Comparison of ENCODE assay signal across 23 cellular contexts in the genomic region with DNA sequence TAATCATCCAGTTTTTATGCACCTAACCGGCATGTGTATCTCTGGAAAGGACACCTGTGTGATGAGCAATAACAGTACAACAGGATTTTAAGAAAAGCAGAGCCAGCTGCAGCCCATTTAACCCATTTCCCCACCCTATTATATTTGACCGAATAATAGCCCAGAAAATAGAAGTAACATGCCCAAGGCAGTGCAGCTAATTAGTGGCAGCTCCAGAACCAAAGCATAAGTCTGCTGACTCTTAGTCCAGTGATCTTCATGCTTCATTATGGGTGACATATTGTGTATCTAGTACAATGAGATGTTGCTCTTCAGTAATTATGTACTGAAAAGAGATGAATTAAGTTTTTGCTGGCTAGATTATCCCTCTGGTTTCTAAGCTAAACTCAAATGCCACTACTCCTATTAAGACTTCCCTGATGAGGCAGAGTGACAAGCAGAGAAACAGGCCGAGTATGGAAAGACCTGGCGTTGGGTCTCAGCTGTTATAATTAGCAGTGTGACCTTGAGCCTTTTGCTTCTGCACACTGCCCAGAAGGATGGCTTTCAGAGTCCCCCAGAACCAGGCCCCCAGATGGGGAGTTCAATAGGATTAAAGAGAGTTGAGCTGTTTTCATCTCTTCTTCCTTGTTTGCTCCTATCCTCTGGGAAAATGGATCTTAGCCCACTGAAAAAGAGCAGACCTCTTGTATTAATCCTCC. TPM values are rescaled to one million over a fixed set of nuclear protein-coding genes. Genes with fewer than 3 reads are reported as not detected.
A peak's percentile ranks its signal among the peaks of the same experiment; 100 is the strongest.
DNase-seq lines count a peak whose midpoint lies in the region; ATAC-seq and TF ChIP-seq lines count a peak whose summit lies in the region.
"Had no signal": no experiment of that assay in that cellular context is flagged by ENCODE, and none has a peak within 500 bp of the region (broad histone marks: within the 10 kb centered on the region; RNA-seq: fewer than 3 reads in every experiment).

No MANE protein-coding gene starts in this region.

- H3K9me3 ChIP-seq in BLaER1 (no peaks in the 10 kb centered on the region), RWPE2 (ENCODE audit: severe bottlenecking) (no peaks in the 10 kb centered on the region), Caco-2 (no peaks in the 10 kb centered on the region)
- H3K9me3 ChIP-seq: prostate gland had no signal

- H4K20me1 ChIP-seq in BLaER1, result no peaks in the 10 kb centered on the region

- no peaks in the 10 kb centered on the region for H3K9me3 Mint-ChIP-seq in nephron progenitor cell
- H3K9me3 Mint-ChIP-seq in stimulated activated naive B cell treated with anti-CD40 and anti-IgM and Interleukin-4, amounts not matched to agents 10 μg/mL and 1 μg/mL and 100 μg/mL, for 72 hours, result no peaks in the 10 kb centered on the region
- H3K9me3 Mint-ChIP-seq in Caco-2 (ENCODE audit: unreplicated experiment), result no peaks in the 10 kb centered on the region
- H3K9me3 Mint-ChIP-seq: activated T-helper 2 cell treated with anti-CD3 and anti-CD28 coated beads, Interferon-gamma antibody, Interleukin-2, Interleukin-4, amounts not matched to agents 10 μg/mL and 5 μg/mL and 100 μg/mL, durations not matched to agents 14 hours and 24 hours and 36 hours; CD8-positive, alpha-beta T cell; naive B cell; T-helper 1 cell treated with Interleukin-12 subunit alpha and Interleukin-12 subunit beta and Interleukin-4 antibody, amounts not matched to agents 30 μg/mL and 1 μg/mL, for 36 hours; WTC11 had no signal

- intact Hi-C loops in Right ventricle myocardium superior (cut with DNase I) (no loop called here), Caco-2 (cut with micrococcal nuclease; ENCODE audit: unreplicated experiment) (no loop called here)

- no TSS peak for BruUV-seq in Caco-2 (replicated peaks; lab: Mats Ljungman, UMichigan)

- CTCF ChIA-PET in Caco-2 (lab: Charles Lee), result no interaction called here

- H3K4me3 ChIP-seq in BLaER1 (no peak overlapping the region), RWPE2 (ENCODE audit: severe bottlenecking) (no peak overlapping the region), Caco-2 (ENCODE audit: low read depth, low read length) (no peak overlapping the region)
- H3K4me3 ChIP-seq: prostate gland had no signal

- H3K27ac Mint-ChIP-seq in nephron progenitor cell, result peak overlapping the region; percentile 78
- H3K27ac Mint-ChIP-seq in stimulated activated naive B cell treated with anti-CD40 and anti-IgM and Interleukin-4, amounts not matched to agents 10 μg/mL and 1 μg/mL and 100 μg/mL, for 72 hours, result no peak overlapping the region
- no peak overlapping the region for H3K27ac Mint-ChIP-seq in Caco-2 (ENCODE audit: unreplicated experiment)
- H3K27ac Mint-ChIP-seq: activated CD8-positive, alpha-beta T cell treated with anti-CD3 and anti-CD28 coated beads, Interleukin-2, amount 10 ng/mL, durations not matched to agents 7 days and 5 days; activated T-helper 2 cell treated with anti-CD3 and anti-CD28 coated beads, Interferon-gamma antibody, Interleukin-2, Interleukin-4, amounts not matched to agents 10 μg/mL and 5 μg/mL and 100 μg/mL, durations not matched to agents 14 hours and 24 hours and 36 hours; CD8-positive, alpha-beta T cell; T-helper 1 cell treated with Interleukin-12 subunit alpha and Interleukin-12 subunit beta and Interleukin-4 antibody, amounts not matched to agents 30 μg/mL and 1 μg/mL, for 36 hours; WTC11 had no signal

- H3K4me1 ChIP-seq in BLaER1, result peaks cover 9% of the 10 kb centered on the region
- peaks cover 16% of the 10 kb centered on the region for H3K4me1 ChIP-seq in RWPE2 (ENCODE audit: insufficient read depth, poor library complexity, severe bottlenecking)
- H3K4me1 ChIP-seq in Caco-2, result no peaks in the 10 kb centered on the region
- H3K4me1 ChIP-seq: prostate gland had no signal

- H3K4me3 Mint-ChIP-seq in nephron progenitor cell, result no peak overlapping the region
- no peak overlapping the region for H3K4me3 Mint-ChIP-seq in stimulated activated naive B cell treated with anti-CD40 and anti-IgM and Interleukin-4, amounts not matched to agents 10 μg/mL and 1 μg/mL and 100 μg/mL, for 72 hours
- no peak overlapping the region for H3K4me3 Mint-ChIP-seq in Caco-2 (ENCODE audit: unreplicated experiment)
- H3K4me3 Mint-ChIP-seq: activated CD8-positive, alpha-beta T cell treated with anti-CD3 and anti-CD28 coated beads, Interleukin-2, amount 10 ng/mL, durations not matched to agents 7 days and 5 days; CD8-positive, alpha-beta T cell; T-helper 1 cell treated with Interleukin-12 subunit alpha and Interleukin-12 subunit beta and Interleukin-4 antibody, amounts not matched to agents 30 μg/mL and 1 μg/mL, for 36 hours; WTC11 had no signal

- H3K27ac ChIP-seq in BLaER1, result no peak overlapping the region
- H3K27ac ChIP-seq in RWPE2 (ENCODE audit: poor library complexity, severe bottlenecking), result peak overlapping the region; percentile 79
- H3K27ac ChIP-seq: prostate gland had no signal

- H3K27me3 ChIP-seq in BLaER1 (no peaks in the 10 kb centered on the region), RWPE2 (ENCODE audit: insufficient read depth, poor library complexity, severe bottlenecking) (no peaks in the 10 kb centered on the region), Caco-2 (replicated peaks; ENCODE audit: control insufficient read depth, insufficient read depth, low read length) (no peaks in the 10 kb centered on the region)

- DNase-seq in RWPE2 (ENCODE audit: low spot score) (no peak), Right ventricle myocardium superior (no peak), nephron progenitor cell (no peak), medulla oblongata (ENCODE audit: extremely low spot score) (no peak), DMS153 treated with DMSO at 0.1 percent for 48 hours (lab: John Stamatoyannopoulos, UW; ENCODE audit: unreplicated experiment) (no peak), Caco-2 (no peak)
- DNase-seq in stimulated activated naive B cell treated with anti-CD40 and anti-IgM and Interleukin-4, amounts not matched to agents 10 μg/mL and 1 μg/mL and 100 μg/mL, for 72 hours, result no peak
- DNase-seq: activated CD8-positive, alpha-beta T cell treated with anti-CD3 and anti-CD28 coated beads, Interleukin-2, amount 10 ng/mL, durations not matched to agents 7 days and 5 days; CD8-positive, alpha-beta T cell; central memory CD4-positive, alpha-beta T cell; effector CD8-positive, alpha-beta T cell; H7; Kasumi-1; naive B cell; NCI-H1417 treated with DMSO at 0.1 percent for 48 hours; NCI-H345; SHP77; stimulated activated naive CD4-positive, alpha-beta T cell had no signal

- H3K36me3 ChIP-seq in BLaER1, result peaks cover 34% of the 10 kb centered on the region
- H3K36me3 ChIP-seq in RWPE2 (ENCODE audit: low read depth), result no peaks in the 10 kb centered on the region
- no peaks in the 10 kb centered on the region; the same call in none of the 2 replicates for H3K36me3 ChIP-seq in Caco-2 (ENCODE audit: control insufficient read depth, insufficient read depth, low read length)
- H3K36me3 ChIP-seq: prostate gland had no signal

- POLR2A ChIA-PET in Caco-2 (lab: Charles Lee), result no interaction called here

- H3K4me2 ChIP-seq in BLaER1, result peak overlapping the region; percentile 41

- no peak for ATAC-seq in RWPE2 (ENCODE audit: low read depth)
- ATAC-seq in Right ventricle myocardium superior (ENCODE audit: poor library complexity), result peak; percentile 89
- ATAC-seq in stimulated activated naive B cell treated with anti-CD40 and anti-IgM and Interleukin-4, amounts not matched to agents 10 μg/mL and 1 μg/mL and 100 μg/mL, for 72 hours (replicated peaks), result no peak
- ATAC-seq: activated CD8-positive, alpha-beta T cell treated with anti-CD3 and anti-CD28 coated beads, Interleukin-2, amount 10 ng/mL, durations not matched to agents 7 days and 5 days; CD8-positive, alpha-beta T cell; WTC11 had no signal

- H3K27me3 Mint-ChIP-seq in nephron progenitor cell (ENCODE audit: low read depth, poor library complexity), result no peaks in the 10 kb centered on the region
- no peaks in the 10 kb centered on the region for H3K27me3 Mint-ChIP-seq in stimulated activated naive B cell treated with anti-CD40 and anti-IgM and Interleukin-4, amounts not matched to agents 10 μg/mL and 1 μg/mL and 100 μg/mL, for 72 hours
- no peaks in the 10 kb centered on the region for H3K27me3 Mint-ChIP-seq in Caco-2 (ENCODE audit: insufficient read depth, unreplicated experiment)
- H3K27me3 Mint-ChIP-seq: naive B cell had no signal

- TF ChIP-seq CTCF in RWPE2 (IDR thresholded peaks at IDR 0.05; ENCODE audit: poor library complexity, severe bottlenecking) (no peak), nephron progenitor cell (IDR thresholded peaks at IDR 0.05) (no peak), Caco-2 (IDR thresholded peaks at IDR 0.05; ENCODE audit: insufficient read depth in 1 of 2, low read depth in 1 of 2, low read length in 1 of 2, severe bottlenecking in 1 of 2, unreplicated experiment in 1 of 2) (no peak)

- no peak overlapping the region for H3K9ac ChIP-seq in BLaER1

- H3K4me1 Mint-ChIP-seq in nephron progenitor cell (peaks cover 34% of the 10 kb centered on the region), Caco-2 (ENCODE audit: low read depth, unreplicated experiment) (no peaks in the 10 kb centered on the region)
- H3K4me1 Mint-ChIP-seq in stimulated activated naive B cell treated with anti-CD40 and anti-IgM and Interleukin-4, amounts not matched to agents 10 μg/mL and 1 μg/mL and 100 μg/mL, for 72 hours, result no peaks in the 10 kb centered on the region
- H3K4me1 Mint-ChIP-seq: naive B cell, WTC11 had no signal

- peaks cover 51% of the 10 kb centered on the region for H3K36me3 Mint-ChIP-seq in nephron progenitor cell (ENCODE audit: low read depth)
- H3K36me3 Mint-ChIP-seq in stimulated activated naive B cell treated with anti-CD40 and anti-IgM and Interleukin-4, amounts not matched to agents 10 μg/mL and 1 μg/mL and 100 μg/mL, for 72 hours, result peaks cover 19 to 32% of the 10 kb centered on the region in 2 donors
- H3K36me3 Mint-ChIP-seq in Caco-2 (ENCODE audit: insufficient read depth, unreplicated experiment), result peaks cover 8% of the 10 kb centered on the region

RNA-seq across cellular contexts. Expression of a gene that starts 10.7 kb away (rescaled TPM):
- total RNA-seq in Right ventricle myocardium superior (0.70 TPM), Caco-2 (2022) (2.5 and 4.4 TPM in 2 replicates)

RNA-seq across cellular contexts. Expression of a gene that starts 45.9 kb away (rescaled TPM):
- total RNA-seq in Right ventricle myocardium superior (5.5 TPM), Caco-2 (2022) (196 and 204 TPM in 2 replicates)

Comparison
In these comparisons a context has a peak if more than half of its experiments do, and no peak if none do; other contexts are left out.
1. RNA of a gene that starts 45.9 kb away (total RNA-seq): 196 to 204 TPM in Caco-2; 5.5 TPM in Right ventricle myocardium superior (single experiment); every median in the first group is over 10 times any median in the second.